Comparison of ENCODE assay signal across 18 cellular contexts in the genomic region with DNA sequence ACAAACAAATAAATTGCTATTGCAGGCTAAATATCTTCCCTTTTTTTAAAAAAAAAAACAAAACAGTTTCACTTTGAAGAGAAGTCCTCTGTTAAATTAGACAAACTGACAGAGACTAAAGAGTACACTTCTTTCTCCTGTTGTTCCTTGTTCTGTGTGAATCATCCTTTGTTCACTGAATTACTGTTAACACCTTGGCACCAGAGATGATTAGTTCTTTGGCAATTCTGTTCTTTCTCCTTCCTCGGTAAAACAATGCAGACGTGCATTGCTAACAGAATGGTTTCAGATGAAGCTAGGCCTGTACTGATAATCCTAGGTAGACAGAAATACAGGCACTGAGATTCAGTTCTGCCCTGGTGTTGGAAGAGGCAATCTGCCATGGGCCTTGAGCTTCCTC.
A peak's percentile ranks its signal among the peaks of the same experiment; 100 is the strongest.
DNase-seq lines count a peak whose midpoint lies in the region; ATAC-seq and TF ChIP-seq lines count a peak whose summit lies in the region.
"Had no signal": no experiment of that assay in that cellular context is flagged by ENCODE, and none has a peak within 500 bp of the region (broad histone marks: within the 10 kb centered on the region; RNA-seq: fewer than 3 reads in every experiment).

No MANE protein-coding gene starts in this region.

- no peaks in the 10 kb centered on the region for H3K36me3 ChIP-seq in breast epithelium
- H3K36me3 ChIP-seq: BLaER1 treated with 17β-estradiol and CSF1 and Interleukin-3, amounts not matched to agents 10 nM and 100 nM; uterus had no signal

- H3K4me3 ChIP-seq in breast epithelium = no peak overlapping the region
- H3K4me3 ChIP-seq: BLaER1 treated with 17β-estradiol and CSF1 and Interleukin-3, amounts not matched to agents 10 nM and 100 nM; hepatocyte; uterus had no signal

- no peak for TF ChIP-seq CTCF in breast epithelium (IDR thresholded peaks at IDR 0.05)

- no peak for TF ChIP-seq POLR2A in breast epithelium (IDR thresholded peaks at IDR 0.05)

- no peaks in the 10 kb centered on the region for H3K27me3 ChIP-seq in breast epithelium
- H3K27me3 ChIP-seq: BLaER1 treated with 17β-estradiol and CSF1 and Interleukin-3, amounts not matched to agents 10 nM and 100 nM; hepatocyte; uterus had no signal

- H3K27ac ChIP-seq in breast epithelium = peak overlapping the region; percentile 65 to 75
- H3K27ac ChIP-seq: hepatocyte, uterus had no signal

- DNase-seq in HPDE6-E6E7 (ENCODE audit: extremely low spot score) = peak; percentile 28
- DNase-seq in breast epithelium (ENCODE audit: low spot score in 2 of 2) = no peak
- DNase-seq in iris pigment epithelial cell (ENCODE audit: low read depth) = peak; percentile 13
- peak; percentile 72 for DNase-seq in renal cortical epithelial cell (ENCODE audit: low read depth)
- no peak for DNase-seq in activated gamma-delta T cell treated with Interleukin-2 at 50 U/mL for 16 hours
- DNase-seq in putamen (ENCODE audit: low spot score) = no peak
- no peak for DNase-seq in Right ventricle myocardium inferior (ENCODE audit: missing footprints)
- DNase-seq: activated CD4-positive, alpha-beta T cell treated with anti-CD3 and anti-CD28 coated beads for 36 hours; cerebellar nuclear complex; DMS153; NCI-H1417 treated with DMSO at 0.1 percent for 48 hours; NCI-H226; stimulated activated naive CD4-positive, alpha-beta T cell; T1000; uterus had no signal

- intact Hi-C loops in breast epithelium (cut with DNase I; ENCODE audit: low total_unique reads) (no loop called here), Right ventricle myocardium inferior (cut with DNase I) (no loop called here)

- H3K9me3 ChIP-seq in breast epithelium = no peaks in the 10 kb centered on the region
- H3K9me3 ChIP-seq: uterus had no signal

- H3K4me1 ChIP-seq in breast epithelium = no peaks in the 10 kb centered on the region
- H3K4me1 ChIP-seq: uterus had no signal

- ATAC-seq in GM18907 (IDR thresholded peaks at IDR 0.05; ENCODE audit: unreplicated experiment) (no peak), Right ventricle myocardium inferior (no peak)
- ATAC-seq: activated CD4-positive, alpha-beta T cell treated with anti-CD3 and anti-CD28 coated beads for 36 hours had no signal

Comparison
In these comparisons a context has a peak if more than half of its experiments do, and no peak if none do; other contexts are left out.
1. DNase-seq: peak in HPDE6-E6E7 (single experiment), iris pigment epithelial cell (single experiment) and renal cortical epithelial cell (single experiment); none in breast epithelium (0 of 2), activated gamma-delta T cell treated with Interleukin-2 at 50 U/mL for 16 hours (single experiment), putamen (single experiment) and Right ventricle myocardium inferior (single experiment).